ENCODE assay signal across 13 cellular contexts in the genomic region with DNA sequence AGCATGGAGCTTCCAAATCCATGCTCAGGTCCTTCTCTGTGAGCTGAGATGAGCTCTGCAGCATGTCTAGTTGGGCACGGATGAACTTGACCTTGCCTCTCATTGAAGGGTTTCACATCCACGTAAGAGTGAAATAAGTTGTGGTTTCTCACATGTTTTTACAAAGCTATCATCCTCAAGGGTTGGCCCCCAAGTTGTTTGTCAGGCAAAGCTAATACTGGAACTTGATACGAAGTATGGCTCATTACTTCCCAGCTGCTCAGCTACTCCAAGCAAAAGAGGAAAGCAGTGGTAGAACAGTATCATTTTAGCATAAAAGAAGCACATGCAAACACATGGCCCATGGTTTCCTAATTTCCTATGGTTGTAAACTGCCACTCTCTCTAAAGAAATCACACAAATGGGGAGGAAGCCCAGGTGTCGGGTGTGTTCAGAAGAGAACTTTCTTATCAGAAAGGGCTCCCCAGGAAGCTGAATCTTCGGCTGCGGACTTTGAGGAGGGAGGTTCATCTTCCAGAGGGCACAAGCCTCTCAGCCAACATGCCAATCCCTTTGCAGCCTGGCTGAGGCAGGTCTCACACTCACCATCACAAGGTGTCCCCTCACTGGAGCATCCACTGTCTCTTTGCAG. TPM values are rescaled to one million over a fixed set of nuclear protein-coding genes. Genes with fewer than 3 reads are reported as not detected.
DNase-seq lines count a peak whose midpoint lies in the region; ATAC-seq, FAIRE-seq and TF ChIP-seq lines count a peak whose summit lies in the region.
"Had no signal": no experiment of that assay in that cellular context is flagged by ENCODE, and none has a peak within 500 bp of the region (broad histone marks: within the 10 kb centered on the region; RNA-seq: fewer than 3 reads in every experiment).

No MANE protein-coding gene starts in this region.

- no peaks in the 10 kb centered on the region for H3K4me1 ChIP-seq in effector memory CD4-positive, alpha-beta T cell (ENCODE audit: control insufficient read depth, insufficient read depth, low read length, poor library complexity, severe bottlenecking)

- H3K4me3 ChIP-seq in effector memory CD4-positive, alpha-beta T cell (ENCODE audit: insufficient read depth, low read depth, low read length, poor library complexity, severe bottlenecking) = no peak overlapping the region
- H3K4me3 ChIP-seq: mucosa of descending colon, transverse colon had no signal

- H3K27me3 Mint-ChIP-seq in activated CD8-positive, alpha-beta T cell treated with anti-CD3 and anti-CD28 coated beads, Interleukin-2, amount 10 ng/mL, durations not matched to agents 7 days and 5 days (ENCODE audit: low read depth) = no peaks in the 10 kb centered on the region

- CTCF ChIA-PET in activated CD8-positive, alpha-beta T cell treated with anti-CD3 and anti-CD28 coated beads, Interleukin-2, amount 10 ng/mL, durations not matched to agents 7 days and 5 days (lab: Charles Lee) = interaction anchor here (0.8 to 6.6 kb wide), 21 partner anchors 8 to 359 kb away, joined by 3 to 265 read pairs (median 4); no protein-coding TSS in a partner anchor

- ATAC-seq in GM18517 (IDR thresholded peaks at IDR 0.05; ENCODE audit: unreplicated experiment) = peak; percentile 91
- ATAC-seq in GM21367 (IDR thresholded peaks at IDR 0.05; ENCODE audit: unreplicated experiment) = peak; percentile 81
- peak; percentile 87 for ATAC-seq in HG03095 (IDR thresholded peaks at IDR 0.05; ENCODE audit: unreplicated experiment)
- peak; percentile 41 for ATAC-seq in activated CD8-positive, alpha-beta T cell treated with anti-CD3 and anti-CD28 coated beads, Interleukin-2, amount 10 ng/mL, durations not matched to agents 7 days and 5 days
- ATAC-seq: mucosa of descending colon had no signal

- no peak for DNase-seq in activated CD8-positive, alpha-beta T cell treated with anti-CD3 and anti-CD28 coated beads, Interleukin-2, amount 10 ng/mL, durations not matched to agents 7 days and 5 days
- DNase-seq in effector memory CD4-positive, alpha-beta T cell = no peak
- DNase-seq in D721Med (ENCODE audit: insufficient read length, low spot score) (no peak), EL (no peak)
- DNase-seq in stimulated activated naive CD4-positive, alpha-beta T cell treated with Interleukin-2 at 50 U/mL for 16 hours (lab: John Stamatoyannopoulos, UW) = no peak
- DNase-seq: mucosa of descending colon, NCI-H69, transverse colon had no signal

- peaks cover 17% of the 10 kb centered on the region for H3K4me1 Mint-ChIP-seq in activated CD8-positive, alpha-beta T cell treated with anti-CD3 and anti-CD28 coated beads, Interleukin-2, amount 10 ng/mL, durations not matched to agents 7 days and 5 days (ENCODE audit: low read depth)

- H3K36me3 Mint-ChIP-seq in activated CD8-positive, alpha-beta T cell treated with anti-CD3 and anti-CD28 coated beads, Interleukin-2, amount 10 ng/mL, durations not matched to agents 7 days and 5 days (ENCODE audit: low read depth) = no peaks in the 10 kb centered on the region

- TF ChIP-seq CTCF in D721Med (IDR thresholded peaks at IDR 0.05; ENCODE audit: insufficient read depth, missing control alignments) = no peak

- no peak overlapping the region for H3K4me3 Mint-ChIP-seq in activated CD8-positive, alpha-beta T cell treated with anti-CD3 and anti-CD28 coated beads, Interleukin-2, amount 10 ng/mL, durations not matched to agents 7 days and 5 days

- FAIRE-seq in D721Med (lab: Jason Lieb, UNC) = no peak
- FAIRE-seq: HTR-8/SVneo, TTC549 had no signal

- no peak overlapping the region for H3K27ac ChIP-seq in effector memory CD4-positive, alpha-beta T cell (ENCODE audit: insufficient read depth, low read length, poor library complexity, severe bottlenecking)

- no peaks in the 10 kb centered on the region for H3K9me3 ChIP-seq in effector memory CD4-positive, alpha-beta T cell (ENCODE audit: control insufficient read depth, low read length)
- H3K9me3 ChIP-seq: mucosa of descending colon, transverse colon had no signal

- H3K27me3 ChIP-seq in effector memory CD4-positive, alpha-beta T cell (replicated peaks; ENCODE audit: control insufficient read depth, insufficient read depth, low read length, poor library complexity, severe bottlenecking) = no peaks in the 10 kb centered on the region
- H3K27me3 ChIP-seq: transverse colon had no signal

- no peak overlapping the region for H3K27ac Mint-ChIP-seq in activated CD8-positive, alpha-beta T cell treated with anti-CD3 and anti-CD28 coated beads, Interleukin-2, amount 10 ng/mL, durations not matched to agents 7 days and 5 days

- no peaks in the 10 kb centered on the region for H3K36me3 ChIP-seq in effector memory CD4-positive, alpha-beta T cell (ENCODE audit: control insufficient read depth, insufficient read depth, low read length)

- POLR2A ChIA-PET in activated CD8-positive, alpha-beta T cell treated with anti-CD3 and anti-CD28 coated beads, Interleukin-2, amount 10 ng/mL, durations not matched to agents 7 days and 5 days (lab: Charles Lee) = no interaction called here

- H3K9me3 Mint-ChIP-seq in activated CD8-positive, alpha-beta T cell treated with anti-CD3 and anti-CD28 coated beads, Interleukin-2, amount 10 ng/mL, durations not matched to agents 7 days and 5 days (ENCODE audit: insufficient read depth) = no peaks in the 10 kb centered on the region

RNA-seq across cellular contexts. Expression of a gene that starts 45.3 kb away (rescaled TPM):
- 1 to 10 TPM; 9.4 to 9.5 TPM for total RNA-seq in activated CD8-positive, alpha-beta T cell treated with anti-CD3 and anti-CD28 coated beads, Interleukin-2, amount 10 ng/mL, durations not matched to agents 7 days and 5 days

RNA-seq across cellular contexts. Expression of a gene that starts 51.5 kb away (rescaled TPM):
- total RNA-seq in activated CD8-positive, alpha-beta T cell treated with anti-CD3 and anti-CD28 coated beads, Interleukin-2, amount 10 ng/mL, durations not matched to agents 7 days and 5 days = not detected
- total RNA-seq: mucosa of descending colon, transverse colon had no signal

Comparison
In these comparisons a context has a peak if more than half of its experiments do, and no peak if none do; other contexts are left out.
1. ATAC-seq: peak in every context shown above with its lines; median percentile 91 in GM18517; 87 in HG03095; 81 in GM21367; 41 in activated CD8-positive, alpha-beta T cell treated with anti-CD3 and anti-CD28 coated beads, Interleukin-2, amount 10 ng/mL, durations not matched to agents 7 days and 5 days.